8 cellular contexts compared by ENCODE assay signal in the genomic region with DNA sequence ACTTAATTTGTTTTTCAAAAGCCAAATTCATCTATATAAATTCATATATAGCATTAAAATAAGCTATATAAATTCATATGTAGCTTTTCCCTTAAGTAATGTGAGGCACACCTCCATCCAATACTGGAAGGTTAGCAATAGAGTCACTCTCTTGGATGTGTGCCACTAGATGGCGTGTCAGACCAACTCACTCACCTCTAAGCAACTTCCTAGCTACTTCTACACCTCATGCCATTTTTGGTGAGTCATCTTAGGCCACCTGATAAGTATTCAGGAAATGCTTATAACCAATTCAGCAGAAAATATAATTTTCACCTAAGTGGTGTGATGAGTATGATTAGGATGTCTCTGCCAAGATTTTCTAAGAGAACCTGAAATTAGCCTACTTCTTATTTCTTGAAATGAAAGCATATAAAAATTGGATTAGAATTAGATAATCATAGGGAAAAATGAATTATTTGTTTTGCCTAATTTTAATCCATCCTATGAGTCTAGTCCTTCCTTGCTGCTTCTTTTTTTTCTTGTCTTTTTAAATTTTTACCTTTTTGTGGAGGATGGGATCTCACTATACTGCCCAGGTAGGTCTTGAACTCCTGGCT.
DNase-seq lines count a peak whose midpoint lies in the region; ATAC-seq and FAIRE-seq lines count a peak whose summit lies in the region.

No MANE protein-coding gene starts in this region.

- DNase-seq in NCI-H2029 (lab: John Stamatoyannopoulos, UW) (peak; percentile 73), T-helper 9 cell (peak; percentile 59), astrocyte of the hippocampus (ENCODE audit: low read depth, low spot score) (peak; percentile 95), iPS DF 19.7 (ENCODE audit: low read depth, low spot score) (peak; percentile 87)
- DNase-seq in stimulated activated CD4-positive, alpha-beta T cell treated with anti-CD3 and anti-CD28 coated beads, Interleukin-15, amount 100 ng/mL, for 1 hour (ENCODE audit: low read depth in 1 of 2, low spot score in 1 of 2) = peak; percentile 37 to 48

- peak; percentile 92 for FAIRE-seq in A204.1 (lab: Jason Lieb, UNC)

- ATAC-seq in GM18508 (IDR thresholded peaks at IDR 0.05; ENCODE audit: insufficient read depth, unreplicated experiment) (peak; percentile 93), HG03039 (IDR thresholded peaks at IDR 0.05; ENCODE audit: unreplicated experiment) (peak; percentile 95)

Comparison
In these comparisons a context has a peak if more than half of its experiments do, and no peak if none do; other contexts are left out.
1. Peak in every context shown above with its lines: DNase-seq and ATAC-seq.
2. DNase-seq: peak in every context shown above with its lines; median percentile 95 in astrocyte of the hippocampus; 87 in iPS DF 19.7; 73 in NCI-H2029; 59 in T-helper 9 cell; 42 in stimulated activated CD4-positive, alpha-beta T cell treated with anti-CD3 and anti-CD28 coated beads, Interleukin-15, amount 100 ng/mL, for 1 hour.